Comparison of ENCODE assay signal across 8 cellular contexts in the genomic region with DNA sequence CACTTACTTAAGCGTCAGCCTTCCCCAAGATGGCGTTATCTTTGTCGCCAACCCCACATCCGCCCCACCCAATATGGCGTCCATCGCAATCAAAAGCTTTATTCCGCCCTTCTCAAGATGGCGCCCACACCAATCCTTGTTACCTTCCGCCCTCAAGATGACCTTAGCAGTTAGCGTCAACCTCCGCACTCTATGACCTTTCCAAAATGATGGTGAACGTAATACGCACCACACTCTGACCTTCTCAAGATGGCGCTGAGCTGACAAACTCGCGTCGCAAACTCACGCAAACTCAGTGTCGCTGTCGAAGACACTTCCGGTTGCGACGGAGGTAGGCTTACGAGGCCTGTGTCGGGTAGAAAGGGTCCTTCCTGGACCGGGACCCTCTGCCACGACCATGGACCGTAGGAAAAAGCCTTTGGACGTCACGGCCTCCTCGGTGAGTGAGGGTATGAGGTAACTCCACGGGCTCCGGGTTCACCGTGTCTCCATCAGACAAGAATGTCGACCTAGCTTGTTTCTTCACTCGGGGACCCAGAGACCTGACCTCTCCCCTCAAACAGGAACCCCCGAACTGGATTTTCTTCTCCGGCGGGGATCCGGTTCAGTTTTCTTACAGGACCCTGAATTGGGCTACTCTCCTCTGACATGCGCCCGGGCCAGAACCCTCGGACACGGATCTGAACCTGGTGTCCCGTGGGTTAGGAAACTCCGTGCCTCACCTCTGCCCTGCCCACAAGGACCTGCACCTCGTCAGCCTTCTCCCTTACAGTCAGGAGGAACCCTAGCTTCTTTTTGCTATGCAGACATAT. TPM values are rescaled to one million over a fixed set of nuclear protein-coding genes. Genes with fewer than 3 reads are reported as not detected.
DNase-seq lines count a peak whose midpoint lies in the region; ATAC-seq and TF ChIP-seq lines count a peak whose summit lies in the region.

CCDC174 (plus strand) TSS at position 323 of the 812 bp plus-strand sequence; CDS start at position 398, 75 bp downstream.

- H3K9me3 ChIP-seq in right cardiac atrium (ENCODE audit: control insufficient read depth, low read length): no peaks in the 10 kb centered on the region
- no peaks in the 10 kb centered on the region for H3K9me3 ChIP-seq in uterus

- TF ChIP-seq POLR2A in uterus (IDR thresholded peaks at IDR 0.05): peak; percentile 74 to 75

- H3K27me3 ChIP-seq in right cardiac atrium (ENCODE audit: control insufficient read depth, insufficient read depth) (no peaks in the 10 kb centered on the region), uterus (no peaks in the 10 kb centered on the region)

- peak in 2 of 4 experiments; percentile 6 to 22 for TF ChIP-seq CTCF in uterus (IDR thresholded peaks at IDR 0.05)

- intact Hi-C loops in T-helper 2 cell treated with Interferon-gamma antibody and Interleukin-4, amounts not matched to agents 100 ng/mL and 5 ng/mL, for 36 hours (cut with micrococcal nuclease): loop anchor here (1.0 to 5.0 kb wide), 8 partner anchors 219 to 754 kb away; partner anchors contain the start of genes CHCHD4, MRPS25 and SLC6A6
- intact Hi-C loops in right cardiac atrium (cut with DNase I): no loop called here
- intact Hi-C loops in uterus (cut with DNase I; ENCODE audit: low total_unique reads): no loop called here

- H3K36me3 ChIP-seq in uterus: no peaks in the 10 kb centered on the region

- peak within 1 kb of the TSS; percentile 80 for H3K4me3 ChIP-seq in right cardiac atrium (ENCODE audit: low read length)
- H3K4me3 ChIP-seq in uterus: peak within 1 kb of the TSS; percentile 71 to 85

- under 1% methylated on average over 47 of the region's 47 CpGs for WGBS in right cardiac atrium

- H3K27ac ChIP-seq in right cardiac atrium (ENCODE audit: low read length): peak within 1 kb of the TSS; percentile 75
- H3K27ac ChIP-seq in uterus: peak within 1 kb of the TSS; percentile 88 to 93

- peak; percentile 98 for ATAC-seq in GM18499 (IDR thresholded peaks at IDR 0.05; ENCODE audit: insufficient read depth, unreplicated experiment)
- peak; percentile 98 for ATAC-seq in HG02943 (IDR thresholded peaks at IDR 0.05; ENCODE audit: low read depth, unreplicated experiment)
- peak; percentile 97 to 98 for ATAC-seq in right cardiac atrium

- no peaks in the 10 kb centered on the region for H3K4me1 ChIP-seq in right cardiac atrium (ENCODE audit: control insufficient read depth, insufficient read depth, low read length)
- peaks cover 0 to 7% of the 10 kb centered on the region in 2 donors for H3K4me1 ChIP-seq in uterus

- DNase-seq in NCI-H187 treated with DMSO at 0.1 percent for 48 hours (lab: John Stamatoyannopoulos, UW) (peak; percentile 79), anterior cingulate cortex (lab: John Stamatoyannopoulos, UW) (peak; percentile 69 to 99 (median 94)), right cardiac atrium (peak; percentile 94 to 96 (median 95)), pulmonary artery endothelial cell (ENCODE audit: low read depth, low spot score) (peak; percentile 97), uterus (peak; percentile 98)

RNA-seq across cellular contexts. Expression of gene CCDC174, which starts in this region (rescaled TPM):
- 19.9 and 20.5 TPM in 2 replicates for total RNA-seq in T-helper 2 cell treated with Interferon-gamma antibody and Interleukin-4, amounts not matched to agents 100 ng/mL and 5 ng/mL, for 36 hours
- 10 to 100 TPM in 3 of 4 donors, 1 to 10 TPM in 1; 9.3 to 18.3 (median 11.2) TPM for total RNA-seq in right cardiac atrium
- 9.8 TPM for polyA plus RNA-seq in right cardiac atrium
- 6.4 and 7.4 TPM in 2 replicates for total RNA-seq in pulmonary artery endothelial cell
- total RNA-seq in uterus: 10 to 100 TPM in 2 of 4 donors, 1 to 10 TPM in 2; 5.3 to 33.1 (median 14.4) TPM

Comparison
In these comparisons a context has a peak if more than half of its experiments do, and no peak if none do; other contexts are left out.
1. Peak in every context shown above with its lines: DNase-seq, ATAC-seq, H3K4me3 ChIP-seq and H3K27ac ChIP-seq.